17 cellular contexts compared by ENCODE assay signal in genomic region chr2:120868366-120868765, GRCh38.
A peak's percentile ranks its signal among the peaks of the same experiment; 100 is the strongest.
DNase-seq lines count a peak whose midpoint lies in the region; ATAC-seq and TF ChIP-seq lines count a peak whose summit lies in the region.
"Had no signal": no experiment of that assay in that cellular context is flagged by ENCODE, and none has a peak within 500 bp of the region (broad histone marks: within the 10 kb centered on the region; RNA-seq: fewer than 3 reads in every experiment).

No MANE protein-coding gene starts in this region.

- whole genome bisulfite sequencing in GM23248 (ENCODE audit: low coverage in 1 of 2, low lambda C conversion rate in 2 of 2, missing lambda C conversion rate in 2 of 2), 2 experiments = 39 to 46% methylated on average over 4 of the region's 4 CpGs
- WGBS in stomach, 5 donors = 76 to 86% (median 82%) methylated on average over 4 of the region's 4 CpGs

- H3F3A ChIP-seq in GM23248 (ENCODE audit: insufficient read depth) = peaks cover 34% of the 10 kb centered on the region

- H4K20me1 ChIP-seq in GM23248 (ENCODE audit: insufficient read depth) = no peaks in the 10 kb centered on the region

- peak overlapping the region; percentile 63 for H3K4me3 Mint-ChIP-seq in chondrocyte (ENCODE audit: unreplicated experiment)
- H3K4me3 Mint-ChIP-seq in activated naive CD8-positive, alpha-beta T cell treated with anti-CD3 and anti-CD28 coated beads, Interleukin-2, amount 50 U/mL, for 24 hours = no peak overlapping the region
- H3K4me3 Mint-ChIP-seq: activated CD4-positive, alpha-beta memory T cell treated with anti-CD3 and anti-CD28 coated beads for 36 hours; activated T-helper 1 cell treated with anti-CD3 and anti-CD28 coated beads, Interleukin-12 subunit alpha, Interleukin-12 subunit beta, Interleukin-2, Interleukin-4 antibody, amounts not matched to agents 30 ng/mL and 10 ng/mL and 1 ng/mL, durations not matched to agents 14 hours and 24 hours and 36 hours; B cell; IgD-negative memory B cell; stimulated activated memory B cell treated with anti-CD40 and anti-IgM and Interleukin-4, amounts not matched to agents 10 μg/mL and 1 μg/mL and 100 μg/mL, for 72 hours had no signal

- intact Hi-C loops in stomach (cut with DNase I; ENCODE audit: low total_unique reads) = no loop called here

- H3K9me3 Mint-ChIP-seq in chondrocyte (ENCODE audit: low read depth) = no peaks in the 10 kb centered on the region
- no peaks in the 10 kb centered on the region for H3K9me3 Mint-ChIP-seq in activated naive CD8-positive, alpha-beta T cell treated with anti-CD3 and anti-CD28 coated beads, Interleukin-2, amount 50 U/mL, for 24 hours
- H3K9me3 Mint-ChIP-seq: activated CD4-positive, alpha-beta memory T cell treated with anti-CD3 and anti-CD28 coated beads for 36 hours; activated T-helper 1 cell treated with anti-CD3 and anti-CD28 coated beads, Interleukin-12 subunit alpha, Interleukin-12 subunit beta, Interleukin-2, Interleukin-4 antibody, amounts not matched to agents 30 ng/mL and 10 ng/mL and 1 ng/mL, durations not matched to agents 14 hours and 24 hours and 36 hours; H9; IgD-negative memory B cell; stimulated activated memory B cell treated with anti-CD40 and anti-IgM and Interleukin-4, amounts not matched to agents 10 μg/mL and 1 μg/mL and 100 μg/mL, for 72 hours had no signal

- peak; percentile 4 for TF ChIP-seq CTCF in chondrocyte (IDR thresholded peaks at IDR 0.05)
- no peak for TF ChIP-seq CTCF in stomach (IDR thresholded peaks at IDR 0.05)
- TF ChIP-seq CTCF in GM20000 (IDR thresholded peaks at IDR 0.05; ENCODE audit: extremely low read depth, missing control alignments) = no peak

- H3K4me3 ChIP-seq in GM23248 (peak overlapping the region; percentile 74), muscle layer of colon (ENCODE audit: low read depth in 1 of 2, low read length in 2 of 2) (peak overlapping the region; percentile 36 to 60), stomach (peak overlapping the region in 3 of 4 donors; percentile 33 to 38 (median 36))

- H3K27me3 ChIP-seq in GM23248 (replicated peaks; ENCODE audit: insufficient read depth) (no peaks in the 10 kb centered on the region), muscle layer of colon (ENCODE audit: control insufficient read depth in 1 of 2, insufficient read depth in 2 of 2, low read length in 2 of 2) (no peaks in the 10 kb centered on the region), stomach (peaks cover 0 to 34% (median 21%) of the 10 kb centered on the region in 3 donors)

- H3K36me3 ChIP-seq in GM23248 (ENCODE audit: low read depth) = no peaks in the 10 kb centered on the region
- no peaks in the 10 kb centered on the region for H3K36me3 ChIP-seq in muscle layer of colon (ENCODE audit: insufficient read depth, low read length)
- no peaks in the 10 kb centered on the region for H3K36me3 ChIP-seq in stomach

- in situ Hi-C loops in GM23248 (cut with MboI) = no loop called here

- no peaks in the 10 kb centered on the region for H3K9me3 ChIP-seq in GM23248 (ENCODE audit: low read depth)
- H3K9me3 ChIP-seq in muscle layer of colon (ENCODE audit: low read length) = no peaks in the 10 kb centered on the region
- no peaks in the 10 kb centered on the region for H3K9me3 ChIP-seq in stomach

- peak overlapping the region; percentile 86 for H3K27ac ChIP-seq in GM23248
- peak overlapping the region; percentile 91 for H3K27ac ChIP-seq in muscle layer of colon (ENCODE audit: low read depth, low read length)
- H3K27ac ChIP-seq in stomach = peak overlapping the region in 4 of 5 donors; percentile 71 to 85 (median 82)

- H3K4me1 Mint-ChIP-seq in chondrocyte (ENCODE audit: low read depth) = peaks cover 63% of the 10 kb centered on the region
- no peaks in the 10 kb centered on the region for H3K4me1 Mint-ChIP-seq in activated naive CD8-positive, alpha-beta T cell treated with anti-CD3 and anti-CD28 coated beads, Interleukin-2, amount 50 U/mL, for 24 hours
- H3K4me1 Mint-ChIP-seq: B cell; IgD-negative memory B cell; stimulated activated memory B cell treated with anti-CD40 and anti-IgM and Interleukin-4, amounts not matched to agents 10 μg/mL and 1 μg/mL and 100 μg/mL, for 72 hours had no signal

- H3K9ac ChIP-seq in GM23248 (peak overlapping the region; percentile 87), muscle layer of colon (ENCODE audit: low read length) (peak overlapping the region; percentile 63)

- H3K36me3 Mint-ChIP-seq in chondrocyte (ENCODE audit: low read depth) = peaks cover 3% of the 10 kb centered on the region
- H3K36me3 Mint-ChIP-seq in activated naive CD8-positive, alpha-beta T cell treated with anti-CD3 and anti-CD28 coated beads, Interleukin-2, amount 50 U/mL, for 24 hours (ENCODE audit: low read depth) = no peaks in the 10 kb centered on the region
- H3K36me3 Mint-ChIP-seq: activated CD4-positive, alpha-beta memory T cell treated with anti-CD3 and anti-CD28 coated beads for 36 hours; IgD-negative memory B cell; stimulated activated memory B cell treated with anti-CD40 and anti-IgM and Interleukin-4, amounts not matched to agents 10 μg/mL and 1 μg/mL and 100 μg/mL, for 72 hours had no signal

- peak overlapping the region; percentile 87 for H3K4me2 ChIP-seq in GM23248 (ENCODE audit: unreplicated experiment)

- H3K27me3 Mint-ChIP-seq in chondrocyte (ENCODE audit: low read depth) = no peaks in the 10 kb centered on the region
- peaks cover 28% of the 10 kb centered on the region for H3K27me3 Mint-ChIP-seq in activated naive CD8-positive, alpha-beta T cell treated with anti-CD3 and anti-CD28 coated beads, Interleukin-2, amount 50 U/mL, for 24 hours

- peak overlapping the region; percentile 79 for H3K27ac Mint-ChIP-seq in chondrocyte (ENCODE audit: unreplicated experiment)
- H3K27ac Mint-ChIP-seq in activated naive CD8-positive, alpha-beta T cell treated with anti-CD3 and anti-CD28 coated beads, Interleukin-2, amount 50 U/mL, for 24 hours = no peak overlapping the region
- H3K27ac Mint-ChIP-seq: activated CD4-positive, alpha-beta memory T cell treated with anti-CD3 and anti-CD28 coated beads for 36 hours; activated T-helper 1 cell treated with anti-CD3 and anti-CD28 coated beads, Interleukin-12 subunit alpha, Interleukin-12 subunit beta, Interleukin-2, Interleukin-4 antibody, amounts not matched to agents 30 ng/mL and 10 ng/mL and 1 ng/mL, durations not matched to agents 14 hours and 24 hours and 36 hours; B cell; IgD-negative memory B cell; stimulated activated memory B cell treated with anti-CD40 and anti-IgM and Interleukin-4, amounts not matched to agents 10 μg/mL and 1 μg/mL and 100 μg/mL, for 72 hours had no signal

- H3K79me2 ChIP-seq in GM23248 (ENCODE audit: insufficient read depth) = peaks cover 81% of the 10 kb centered on the region

- H3K4me1 ChIP-seq in GM23248 (ENCODE audit: insufficient read depth) (peaks cover 33% of the 10 kb centered on the region), muscle layer of colon (ENCODE audit: insufficient read depth, low read length) (peaks cover 48% of the 10 kb centered on the region), stomach (peaks cover 6 to 45% (median 24%) of the 10 kb centered on the region in 4 donors)

- no peak for DNase-seq in GM23248
- DNase-seq in chondrocyte (ENCODE audit: low spot score) = peak; percentile 27
- DNase-seq in stomach = no peak
- no peak for DNase-seq in NCI-H1930 (lab: John Stamatoyannopoulos, UW)
- no peak for DNase-seq in GM20000 (ENCODE audit: low spot score)
- DNase-seq in activated naive CD8-positive, alpha-beta T cell treated with anti-CD3 and anti-CD28 coated beads, Interleukin-2, amount 50 U/mL, for 24 hours = no peak
- DNase-seq: activated CD4-positive, alpha-beta memory T cell treated with anti-CD3 and anti-CD28 coated beads for 36 hours; DMS 273 treated with DMSO at 0.1 percent for 48 hours; H9; NCI-H2171 treated with DMSO at 0.1 percent for 48 hours; SIG-M5 had no signal

- no peaks in the 10 kb centered on the region for H3K9me2 ChIP-seq in GM23248 (ENCODE audit: insufficient read depth)

- ATAC-seq in HG02610 (IDR thresholded peaks at IDR 0.05; ENCODE audit: unreplicated experiment) = no peak
- no peak for ATAC-seq in activated naive CD8-positive, alpha-beta T cell treated with anti-CD3 and anti-CD28 coated beads, Interleukin-2, amount 50 U/mL, for 24 hours
- ATAC-seq: stimulated activated memory B cell treated with anti-CD40 and anti-IgM and Interleukin-4, amounts not matched to agents 10 μg/mL and 1 μg/mL and 100 μg/mL, for 72 hours had no signal

- no peak for TF ChIP-seq EP300 in stomach (IDR thresholded peaks at IDR 0.05)

- peak overlapping the region; percentile 68 for H2AFZ ChIP-seq in GM23248

- no peak for TF ChIP-seq POLR2A in stomach (IDR thresholded peaks at IDR 0.05)
